ENCODE assay signal across 9 cellular contexts in genomic region chr18:475202-475624, GRCh38. TPM values are rescaled to one million over a fixed set of nuclear protein-coding genes. Genes with fewer than 3 reads are reported as not detected.
A peak's percentile ranks its signal among the peaks of the same experiment; 100 is the strongest.
DNase-seq lines count a peak whose midpoint lies in the region; ATAC-seq, FAIRE-seq and TF ChIP-seq lines count a peak whose summit lies in the region.
"Had no signal": no experiment of that assay in that cellular context is flagged by ENCODE, and none has a peak within 500 bp of the region (broad histone marks: within the 10 kb centered on the region; RNA-seq: fewer than 3 reads in every experiment).

No MANE protein-coding gene starts in this region.

- DNase-seq in A549 (ENCODE audit: low read depth in 1 of 2, low spot score in 1 of 2) (no peak), NCI-H226 (peak; percentile 97), endothelial cell (ENCODE audit: low spot score) (peak; percentile 55), lung microvascular endothelial cell (ENCODE audit: low read depth in 2 of 2) (peak; percentile 80 to 91), occipital lobe (lab: John Stamatoyannopoulos, UW) (no peak), NCI-H1092 (lab: John Stamatoyannopoulos, UW) (no peak)
- no peak for DNase-seq in activated effector memory CD4-positive, alpha-beta T cell treated with anti-CD3 and anti-CD28 coated beads, Interleukin-2, amount 50 U/mL, for 16 hours
- DNase-seq: KBM-7 had no signal

- no peak for TF ChIP-seq EP300 in A549 (IDR thresholded peaks at IDR 0.05)

- H3K4me3 Mint-ChIP-seq in endothelial cell (ENCODE audit: unreplicated experiment): peak overlapping the region; percentile 58

- CTCF ChIA-PET in A549 (lab: Yijun Ruan, JAX): no interaction called here

- TF ChIP-seq POLR2A in A549 (IDR thresholded peaks at IDR 0.05; ENCODE audit: low read length): no peak

- H3K4me1 Mint-ChIP-seq in endothelial cell (ENCODE audit: unreplicated experiment): peaks cover 50% of the 10 kb centered on the region

- H3K4me2 ChIP-seq in A549: peak overlapping the region; percentile 19; the same call in 1 of the 3 replicates

- peaks cover 34% of the 10 kb centered on the region for H3K36me3 Mint-ChIP-seq in endothelial cell (ENCODE audit: low read depth, unreplicated experiment)

- no peak for TF ChIP-seq RAD21 in A549 (conservative IDR thresholded peaks at IDR 0.05 in 1 of 2, IDR thresholded peaks at IDR 0.05 in 1 of 2)

- no peak overlapping the region for H3K4me3 ChIP-seq in A549

- peaks cover 7% of the 10 kb centered on the region for H3K27me3 Mint-ChIP-seq in endothelial cell (ENCODE audit: unreplicated experiment)

- no peak for FAIRE-seq in A549 (lab: Jason Lieb, UNC)

- no peaks in the 10 kb centered on the region for H3K9me3 ChIP-seq in A549

- H3K27ac ChIP-seq in A549: 0 out of 6 replicates have a peak overlapping the region, but pooled peaks of 1 of the 2 experiments have one; percentile 35

- 20% methylated on average over 5 of the region's 5 CpGs for WGBS in A549 (ENCODE audit: missing lambda C conversion rate)

- peak in 1 of 2 experiments; percentile 44; a peak in 2 of 6 replicates for ATAC-seq in A549
- ATAC-seq in GM18502 (IDR thresholded peaks at IDR 0.05; ENCODE audit: poor library complexity, unreplicated experiment): no peak

- H3K9me3 Mint-ChIP-seq in endothelial cell (ENCODE audit: unreplicated experiment): no peaks in the 10 kb centered on the region

- TF ChIP-seq CTCF in A549 (IDR thresholded peaks at IDR 0.05) (no peak), endothelial cell (IDR thresholded peaks at IDR 0.05; ENCODE audit: unreplicated experiment) (no peak)

- 0 out of 3 replicates have a peak, but pooled peaks cover 5% of the 10 kb centered on the region for H3K4me1 ChIP-seq in A549

- POLR2A ChIA-PET in A549 (lab: Yijun Ruan, JAX): no interaction called here

- peak overlapping the region; percentile 97 for H3K27ac Mint-ChIP-seq in endothelial cell (ENCODE audit: unreplicated experiment)

TF ChIP-seq in A549, 52 proteins besides CTCF, POLR2A, EP300 and RAD21:
- TF ChIP-seq TP53 (CRISPR knock-in tag; IDR thresholded peaks at IDR 0.05) (no peak), NR3C1 (IDR thresholded peaks at IDR 0.05) (no peak), EHF (CRISPR knock-in tag; IDR thresholded peaks at IDR 0.05) (no peak), POLR2AphosphoS2 (conservative IDR thresholded peaks at IDR 0.05; ENCODE audit: low read length) (no peak), BCL3 (IDR thresholded peaks at IDR 0.05) (no peak), CHD4 (IDR thresholded peaks at IDR 0.05; ENCODE audit: borderline replicate concordance) (no peak), USF2 (IDR thresholded peaks at IDR 0.05) (no peak), HOXA7 (CRISPR knock-in tag; IDR thresholded peaks at IDR 0.05) (no peak), SREBF2 (IDR thresholded peaks at IDR 0.05) (no peak), KDM5A (IDR thresholded peaks at IDR 0.05) (no peak), GATA3 (IDR thresholded peaks at IDR 0.05; ENCODE audit: borderline replicate concordance) (no peak), ZFP36 (IDR thresholded peaks at IDR 0.05; ENCODE audit: borderline replicate concordance, partially characterized antibody) (no peak), HEYL (CRISPR knock-in tag; IDR thresholded peaks at IDR 0.05) (no peak), NFE2L2 (conservative IDR thresholded peaks at IDR 0.05; ENCODE audit: low read length) (no peak), PHF8 (IDR thresholded peaks at IDR 0.05; ENCODE audit: borderline replicate concordance, low read depth) (no peak), CEBPB (IDR thresholded peaks at IDR 0.05) (no peak)

RNA-seq across cellular contexts. Expression of gene COLEC12, which starts 25.3 kb away (rescaled TPM):
- not detected in 2 replicates for polyA plus RNA-seq in A549 (2011; rRNA removed)
- not detected in 2 replicates for polyA plus RNA-seq in A549 (2012; cell fraction: cytosol; rRNA removed)
- polyA plus RNA-seq in A549 (2012; cell fraction: nucleus; rRNA removed): not detected in 2 replicates
- 0.01 TPM in 1 of 3 replicates, not detected in the others for polyA plus RNA-seq in A549 (2017; fragmentation: RNase III; extraction: RNeasy Plus Mini Kit Qiagen cat#74134 plus additional on column Dnase treatment)
- not detected in 2 replicates for polyA minus RNA-seq in A549 (2011; rRNA and poly(A)+ RNA removed)
- 157 TPM for total RNA-seq in endothelial cell (ENCODE audit: unreplicated experiment)
- 33.8 and 104 TPM in 2 replicates for total RNA-seq in lung microvascular endothelial cell
- 15.4 TPM for total RNA-seq in occipital lobe

Comparison
In these comparisons a context has a peak if more than half of its experiments do, and no peak if none do; other contexts are left out.
1. DNase-seq: peak in NCI-H226 (single experiment), endothelial cell (single experiment) and lung microvascular endothelial cell (2 of 2); none in A549 (0 of 2), occipital lobe (single experiment), NCI-H1092 (single experiment) and activated effector memory CD4-positive, alpha-beta T cell treated with anti-CD3 and anti-CD28 coated beads, Interleukin-2, amount 50 U/mL, for 16 hours (single experiment).